ENCODE assay signal across 15 cellular contexts in genomic region chr20:15922556-15922955, GRCh38.
DNase-seq lines count a peak whose midpoint lies in the region; ATAC-seq and TF ChIP-seq lines count a peak whose summit lies in the region.
"Had no signal": no experiment of that assay in that cellular context is flagged by ENCODE, and none has a peak within 500 bp of the region (broad histone marks: within the 10 kb centered on the region; RNA-seq: fewer than 3 reads in every experiment).

No MANE protein-coding gene starts in this region.

- H3K27ac ChIP-seq in OCI-LY3 (ENCODE audit: low read length) (peak overlapping the region; percentile 93), heart right ventricle (no peak overlapping the region)

- H3K4me2 ChIP-seq in OCI-LY3 (ENCODE audit: low read length), result peak overlapping the region; percentile 90

- no peak overlapping the region for H2AFZ ChIP-seq in OCI-LY3 (ENCODE audit: low read depth, low read length)

- H3K27me3 ChIP-seq in OCI-LY3 (ENCODE audit: low read depth, low read length) (no peaks in the 10 kb centered on the region), heart right ventricle (peaks cover 0 to 5% (median 0%) of the 10 kb centered on the region in 7 donors)

- WGBS in heart right ventricle, 2 donors, result 85 to 88% methylated on average over 1 of the region's 1 CpG

- ATAC-seq in GM18517 (IDR thresholded peaks at IDR 0.05; ENCODE audit: unreplicated experiment) (peak; percentile 39), GM21423 (IDR thresholded peaks at IDR 0.05; ENCODE audit: unreplicated experiment) (peak; percentile 37), HG03066 (IDR thresholded peaks at IDR 0.05; ENCODE audit: low read depth, unreplicated experiment) (peak; percentile 11), heart right ventricle (no peak)
- ATAC-seq: left lobe of liver had no signal

- H3K4me3 ChIP-seq in OCI-LY3 (ENCODE audit: low read length) (peak overlapping the region; percentile 70), heart right ventricle (no peak overlapping the region)

- peaks cover 84% of the 10 kb centered on the region for H3K79me2 ChIP-seq in OCI-LY3 (ENCODE audit: low read length)

- H3K36me3 ChIP-seq in OCI-LY3 (replicated peaks; ENCODE audit: low read depth, low read length) (peaks cover 80% of the 10 kb centered on the region), heart right ventricle (no peaks in the 10 kb centered on the region)

- H3K9ac ChIP-seq in OCI-LY3 (ENCODE audit: low read length), result peak overlapping the region; percentile 66

- DNase-seq in NCI-H345 treated with DMSO at 0.1 percent for 48 hours (lab: John Stamatoyannopoulos, UW; ENCODE audit: unreplicated experiment), result no peak
- no peak for DNase-seq in activated T-cell treated with anti-CD3 and anti-CD28 coated beads for 4 hours
- no peak for DNase-seq in heart right ventricle
- no peak for DNase-seq in NCI-H2107 treated with DMSO at 0.1 percent for 48 hours (lab: John Stamatoyannopoulos, UW; ENCODE audit: unreplicated experiment)
- DNase-seq: activated CD8-positive, alpha-beta memory T cell treated with anti-CD3 and anti-CD28 coated beads for 24 hours; activated gamma-delta T cell; aorta; GOT3; NCI-H1092 treated with DMSO at 0.1 percent for 48 hours; NCI-H2171 treated with DMSO at 0.1 percent for 48 hours had no signal

- intact Hi-C loops in heart right ventricle (cut with DNase I), result no loop called here

- TF ChIP-seq CTCF in OCI-LY3 (IDR thresholded peaks at IDR 0.05; ENCODE audit: low read depth, low read length) (no peak), heart right ventricle (IDR thresholded peaks at IDR 0.05) (no peak)

- peaks cover 8% of the 10 kb centered on the region; the same call in 1 of the 2 replicates for H4K20me1 ChIP-seq in OCI-LY3 (ENCODE audit: insufficient read depth, low read length)

- no peaks in the 10 kb centered on the region for H3K9me3 ChIP-seq in OCI-LY3 (ENCODE audit: insufficient read depth, low read length)
- H3K9me3 ChIP-seq in heart right ventricle, result no peaks in the 10 kb centered on the region

- H3K4me1 ChIP-seq in OCI-LY3 (ENCODE audit: low read length) (peaks cover 53% of the 10 kb centered on the region), heart right ventricle (no peaks in the 10 kb centered on the region)

Comparison
In these comparisons a context has a peak if more than half of its experiments do, and no peak if none do; other contexts are left out.
1. ATAC-seq: peak in GM18517 (single experiment), GM21423 (single experiment) and HG03066 (single experiment); none in heart right ventricle (0 of 8).